ENCODE assay signal across 1 cellular context in the genomic region with DNA sequence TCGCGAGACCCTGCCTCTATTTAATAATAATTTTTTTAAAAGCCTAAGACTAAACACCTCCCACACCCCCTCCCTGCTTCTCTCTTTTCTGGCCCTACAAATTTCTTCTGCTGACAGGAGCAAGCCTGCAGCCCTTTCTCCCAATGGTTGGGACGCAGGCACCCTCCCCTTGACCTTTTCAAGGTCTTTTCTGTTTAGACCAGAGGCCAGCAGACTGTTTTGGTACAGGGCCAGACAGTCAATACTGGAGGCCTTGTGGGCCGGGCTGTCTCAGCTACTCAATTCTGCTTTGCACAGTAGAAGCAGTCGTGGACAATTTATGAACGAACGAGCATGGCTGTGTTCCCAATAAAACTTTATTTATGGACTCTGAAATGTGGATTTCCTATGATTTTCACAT.
TF ChIP-seq lines count a peak whose summit lies in the region.

No MANE protein-coding gene starts in this region.

TF ChIP-seq in K562, 482 proteins besides CTCF, POLR2A, EP300 and RAD21 (continued from another document):
- TF ChIP-seq, protein P1, sequence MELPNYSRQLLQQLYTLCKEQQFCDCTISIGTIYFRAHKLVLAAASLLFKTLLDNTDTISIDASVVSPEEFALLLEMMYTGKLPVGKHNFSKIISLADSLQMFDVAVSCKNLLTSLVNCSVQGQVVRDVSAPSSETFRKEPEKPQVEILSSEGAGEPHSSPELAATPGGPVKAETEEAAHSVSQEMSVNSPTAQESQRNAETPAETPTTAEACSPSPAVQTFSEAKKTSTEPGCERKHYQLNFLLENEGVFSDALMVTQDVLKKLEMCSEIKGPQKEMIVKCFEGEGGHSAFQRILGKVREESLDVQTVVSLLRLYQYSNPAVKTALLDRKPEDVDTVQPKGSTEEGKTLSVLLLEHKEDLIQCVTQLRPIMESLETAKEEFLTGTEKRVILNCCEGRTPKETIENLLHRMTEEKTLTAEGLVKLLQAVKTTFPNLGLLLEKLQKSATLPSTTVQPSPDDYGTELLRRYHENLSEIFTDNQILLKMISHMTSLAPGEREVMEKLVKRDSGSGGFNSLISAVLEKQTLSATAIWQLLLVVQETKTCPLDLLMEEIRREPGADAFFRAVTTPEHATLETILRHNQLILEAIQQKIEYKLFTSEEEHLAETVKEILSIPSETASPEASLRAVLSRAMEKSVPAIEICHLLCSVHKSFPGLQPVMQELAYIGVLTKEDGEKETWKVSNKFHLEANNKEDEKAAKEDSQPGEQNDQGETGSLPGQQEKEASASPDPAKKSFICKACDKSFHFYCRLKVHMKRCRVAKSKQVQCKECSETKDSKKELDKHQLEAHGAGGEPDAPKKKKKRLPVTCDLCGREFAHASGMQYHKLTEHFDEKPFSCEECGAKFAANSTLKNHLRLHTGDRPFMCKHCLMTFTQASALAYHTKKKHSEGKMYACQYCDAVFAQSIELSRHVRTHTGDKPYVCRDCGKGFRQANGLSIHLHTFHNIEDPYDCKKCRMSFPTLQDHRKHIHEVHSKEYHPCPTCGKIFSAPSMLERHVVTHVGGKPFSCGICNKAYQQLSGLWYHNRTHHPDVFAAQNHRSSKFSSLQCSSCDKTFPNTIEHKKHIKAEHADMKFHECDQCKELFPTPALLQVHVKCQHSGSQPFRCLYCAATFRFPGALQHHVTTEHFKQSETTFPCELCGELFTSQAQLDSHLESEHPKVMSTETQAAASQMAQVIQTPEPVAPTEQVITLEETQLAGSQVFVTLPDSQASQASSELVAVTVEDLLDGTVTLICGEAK (IDR thresholded peaks at IDR 0.05): peak; percentile 32; the same call in 1 of the 2 replicates
- TF ChIP-seq, protein P1 (CRISPR knock-in tag; IDR thresholded peaks at IDR 0.05): no peak
